8 cellular contexts compared by ENCODE assay signal in genomic region chr2:27489498-27490397, GRCh38. TPM values are rescaled to one million over a fixed set of nuclear protein-coding genes. Genes with fewer than 3 reads are reported as not detected.
DNase-seq lines count a peak whose midpoint lies in the region; ATAC-seq, FAIRE-seq and TF ChIP-seq lines count a peak whose summit lies in the region.

Gene IFT172, minus strand, starts transcription at chr2:27489743. Its CDS starts 90 bp downstream, at chr2:27489653.

- H2AFZ ChIP-seq in OCI-LY3 (ENCODE audit: low read depth, low read length) (peak within 1 kb of the TSS; percentile 92), endothelial cell of umbilical vein (ENCODE audit: low read depth, low read length) (peak within 1 kb of the TSS; percentile 95)

- POLR2A ChIA-PET in endothelial cell of umbilical vein (lab: Charles Lee): no interaction called here

- CTCF ChIA-PET in endothelial cell of umbilical vein (lab: Charles Lee): interaction anchor here (0.8 to 1.2 kb wide), 4 partner anchors 17 to 194 kb away, joined by 3 to 4 read pairs (median 3); no protein-coding TSS in a partner anchor

- H3K9me3 Mint-ChIP-seq in mesothelial cell of epicardium: no peaks in the 10 kb centered on the region

- H3K4me3 Mint-ChIP-seq in mesothelial cell of epicardium: peak within 1 kb of the TSS; percentile 94

- no TSS peak for BruUV-seq in endothelial cell of umbilical vein (replicated peaks; lab: Mats Ljungman, UMichigan)

- peak within 1 kb of the TSS; percentile 63 for H3K4me2 ChIP-seq in OCI-LY3 (ENCODE audit: low read length)
- H3K4me2 ChIP-seq in endothelial cell of umbilical vein (ENCODE audit: insufficient read depth, low read length): peak within 1 kb of the TSS; percentile 41

- TF ChIP-seq CTCF in D721Med (IDR thresholded peaks at IDR 0.05; ENCODE audit: insufficient read depth, missing control alignments) (no peak), OCI-LY3 (IDR thresholded peaks at IDR 0.05; ENCODE audit: low read depth, low read length) (no peak), endothelial cell of umbilical vein (IDR thresholded peaks at IDR 0.05; ENCODE audit: extremely low read depth in 1 of 2, insufficient read depth in 1 of 2, low read depth in 1 of 2, low read length in 2 of 2) (no peak), mesothelial cell of epicardium (IDR thresholded peaks at IDR 0.05; ENCODE audit: unreplicated experiment) (no peak)

- peaks cover 10% of the 10 kb centered on the region for H3K4me1 ChIP-seq in OCI-LY3 (ENCODE audit: low read length)
- peaks cover 15% of the 10 kb centered on the region for H3K4me1 ChIP-seq in endothelial cell of umbilical vein (ENCODE audit: control insufficient read depth, extremely low read depth, insufficient read depth, low read length)

- H3K9me1 ChIP-seq in endothelial cell of umbilical vein (replicated peaks; ENCODE audit: control insufficient read depth, extremely low read depth, insufficient read depth, low read length): no peaks in the 10 kb centered on the region

- TF ChIP-seq POLR2A in endothelial cell of umbilical vein (IDR thresholded peaks at IDR 0.05; ENCODE audit: low read depth, low read length): peak; percentile 83

- no peaks in the 10 kb centered on the region for H3K36me3 Mint-ChIP-seq in mesothelial cell of epicardium

- H3K9ac ChIP-seq in OCI-LY3 (ENCODE audit: low read length) (peak within 1 kb of the TSS; percentile 50), endothelial cell of umbilical vein (replicated peaks; ENCODE audit: extremely low read depth, insufficient read depth, low read length) (peak within 1 kb of the TSS; percentile 23)

- H3K4me3 ChIP-seq in OCI-LY3 (ENCODE audit: low read length) (peak within 1 kb of the TSS; percentile 91), endothelial cell of umbilical vein (replicated peaks in 1 of 3; ENCODE audit: insufficient read depth in 1 of 3, low read depth in 1 of 3, low read length in 3 of 3) (peak within 1 kb of the TSS; percentile 9 to 66 (median 56))

- H4K20me1 ChIP-seq in OCI-LY3 (ENCODE audit: insufficient read depth, low read length) (no peaks in the 10 kb centered on the region), endothelial cell of umbilical vein (replicated peaks; ENCODE audit: control insufficient read depth, extremely low read depth, insufficient read depth, low read length) (no peaks in the 10 kb centered on the region)

- FAIRE-seq in D721Med (lab: Jason Lieb, UNC) (peak; percentile 77), endothelial cell of umbilical vein (lab: Jason Lieb, UNC) (peak; percentile 99)

- peaks cover 24% of the 10 kb centered on the region for H3K4me1 Mint-ChIP-seq in mesothelial cell of epicardium

- peaks cover 13% of the 10 kb centered on the region for H3K27me3 Mint-ChIP-seq in mesothelial cell of epicardium (ENCODE audit: low read depth)

- ATAC-seq in GM21526 (IDR thresholded peaks at IDR 0.05; ENCODE audit: low FRiP score, unreplicated experiment): peak; percentile 86

- H3K9me3 ChIP-seq in OCI-LY3 (ENCODE audit: insufficient read depth, low read length) (no peaks in the 10 kb centered on the region), endothelial cell of umbilical vein (replicated peaks; ENCODE audit: control insufficient read depth, insufficient read depth, low read length) (no peaks in the 10 kb centered on the region)

- intact Hi-C loops in endothelial cell of umbilical vein (cut with micrococcal nuclease): loop anchor here (1.0 to 2.0 kb wide), 4 partner anchors 61 to 139 kb away; partner anchors contain the start of genes CCDC121, EIF2B4, GPN1 and NRBP1

- dilution Hi-C loops in endothelial cell of umbilical vein (cut with MboI; ENCODE audit: extremely low pct_ligation_motif_present, low sequenced_read_pairs): no loop called here

- H3K27ac ChIP-seq in OCI-LY3 (ENCODE audit: low read length): no peak within 1 kb of the TSS
- peak within 1 kb of the TSS; percentile 0 for H3K27ac ChIP-seq in endothelial cell of umbilical vein (ENCODE audit: insufficient read depth, low read depth, low read length)

- H3K36me3 ChIP-seq in OCI-LY3 (replicated peaks; ENCODE audit: low read depth, low read length) (no peaks in the 10 kb centered on the region), endothelial cell of umbilical vein (ENCODE audit: control insufficient read depth in 2 of 2, extremely low read depth in 1 of 2, insufficient read depth in 2 of 2, low read length in 2 of 2) (peaks cover 0 to 5% of the 10 kb centered on the region in 2 experiments)

- H3K27ac Mint-ChIP-seq in mesothelial cell of epicardium: peak within 1 kb of the TSS; percentile 95

- H3K79me2 ChIP-seq in OCI-LY3 (ENCODE audit: low read length) (no peaks in the 10 kb centered on the region), endothelial cell of umbilical vein (ENCODE audit: control insufficient read depth, insufficient read depth, low read length) (no peaks in the 10 kb centered on the region)

- peak; percentile 74 for DNase-seq in D721Med (ENCODE audit: insufficient read length, low spot score)
- DNase-seq in HuH-7 (ENCODE audit: low spot score): peak; percentile 94
- DNase-seq in activated T-cell treated with anti-CD3 and anti-CD28 coated beads for 1 hour (ENCODE audit: low read depth): peak; percentile 99
- DNase-seq in endothelial cell of umbilical vein (ENCODE audit: low read depth, low spot score): peak; percentile 99
- peak; percentile 97 to 98 for DNase-seq in mesothelial cell of epicardium (ENCODE audit: low spot score in 2 of 2, unreplicated experiment in 2 of 2)
- peak; percentile 95 to 99 for DNase-seq in stimulated activated CD8-positive, alpha-beta memory T cell treated with anti-CD3 and anti-CD28 coated beads, Interleukin-15, amount 100 ng/mL, for 4 hours (ENCODE audit: low read depth in 2 of 2)

- H3K27me3 ChIP-seq in OCI-LY3 (ENCODE audit: low read depth, low read length) (no peaks in the 10 kb centered on the region), endothelial cell of umbilical vein (ENCODE audit: control insufficient read depth in 2 of 2, insufficient read depth in 2 of 2, low read length in 2 of 2) (no peaks in the 10 kb centered on the region)

TF ChIP-seq in endothelial cell of umbilical vein, 7 proteins besides CTCF, POLR2A, EP300 and RAD21:
- TF ChIP-seq EZH2 (IDR thresholded peaks at IDR 0.05; ENCODE audit: borderline replicate concordance, low read depth, low read length, severe bottlenecking) (no peak), POLR2AphosphoS5 (IDR thresholded peaks at IDR 0.05; ENCODE audit: insufficient read depth, low read depth, low read length) (peak; percentile 63), MAX (IDR thresholded peaks at IDR 0.05; ENCODE audit: insufficient read depth, insufficient read length) (peak; percentile 70)

RNA-seq across cellular contexts. Expression of gene IFT172, which starts in this region (rescaled TPM):
- total RNA-seq in endothelial cell of umbilical vein (34.1 and 35.6 TPM in 2 replicates), mesothelial cell of epicardium (60.6 to 68.0 TPM (median 63.0 TPM) in 3 replicates)
- 25.8 and 29.4 TPM in 2 replicates for polyA plus RNA-seq in endothelial cell of umbilical vein
- 17.4 and 18.0 TPM in 2 replicates for polyA plus RNA-seq in endothelial cell of umbilical vein (2011; cell fraction: cytosol; rRNA removed)
- 113 and 127 TPM in 2 replicates for polyA plus RNA-seq in endothelial cell of umbilical vein (2011; cell fraction: nucleus; rRNA removed)
- polyA plus RNA-seq in endothelial cell of umbilical vein (2012): 23.3 and 26.1 TPM in 2 replicates
- 58.8 and 66.6 TPM in 2 replicates for polyA minus RNA-seq in endothelial cell of umbilical vein
- 14.0 TPM for polyA minus RNA-seq in endothelial cell of umbilical vein (2011; cell fraction: cytosol; rRNA and poly(A)+ RNA removed)
- 43.6 and 72.1 TPM in 2 replicates for polyA minus RNA-seq in endothelial cell of umbilical vein (2011; cell fraction: nucleus; rRNA and poly(A)+ RNA removed)
